Comparison of ENCODE assay signal across 17 cellular contexts in the genomic region with DNA sequence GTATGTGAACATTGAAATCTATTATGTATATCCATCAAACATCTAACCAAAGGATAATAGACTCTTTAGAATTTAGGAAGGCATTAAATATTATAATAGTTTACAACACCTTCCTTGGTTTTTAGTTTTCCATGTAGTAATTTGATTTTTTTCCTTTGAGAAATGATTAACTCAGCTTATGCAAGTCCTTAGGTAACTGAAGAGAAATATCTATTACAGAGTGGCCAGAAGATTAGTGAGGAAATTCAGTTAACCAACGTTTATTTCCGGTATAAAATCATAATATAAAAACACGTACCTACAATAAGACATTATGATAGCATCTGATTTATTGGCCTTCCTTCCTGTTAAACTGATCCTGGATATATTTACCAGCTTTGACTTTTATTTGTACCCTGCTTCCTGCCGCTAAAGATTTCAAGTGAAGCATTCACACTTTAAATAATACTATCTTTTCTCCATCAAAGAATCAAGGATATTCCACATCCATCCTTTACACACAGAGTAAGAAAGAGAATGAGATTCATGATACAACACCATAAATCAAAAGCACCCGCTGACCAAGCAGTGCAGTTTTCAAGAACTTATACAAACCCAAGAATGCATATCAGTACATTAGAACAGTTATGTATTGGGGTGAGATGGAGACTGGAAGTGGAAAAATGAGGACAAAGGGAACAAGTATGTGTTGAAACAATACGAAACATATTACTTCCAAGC. TPM values are rescaled to one million over a fixed set of nuclear protein-coding genes. Genes with fewer than 3 reads are reported as not detected.
DNase-seq lines count a peak whose midpoint lies in the region; ATAC-seq, FAIRE-seq and TF ChIP-seq lines count a peak whose summit lies in the region.
"Had no signal": no experiment of that assay in that cellular context is flagged by ENCODE, and none has a peak within 500 bp of the region (broad histone marks: within the 10 kb centered on the region; RNA-seq: fewer than 3 reads in every experiment).

No MANE protein-coding gene starts in this region.

- TF ChIP-seq EP300 in HepG2 (IDR thresholded peaks at IDR 0.05; ENCODE audit: low read depth in 2 of 2, low read length in 2 of 2) (no peak), HepG2 (CRISPR knock-in tag; IDR thresholded peaks at IDR 0.05; ENCODE audit: borderline replicate concordance) (no peak)

- H3K27ac ChIP-seq in liver (ENCODE audit: low read depth in 1 of 2, low read length in 2 of 2) (peak overlapping the region; percentile 59 to 70), HepG2 (ENCODE audit: extremely low read length, insufficient read depth, low read length) (no peak overlapping the region), right lobe of liver (no peak overlapping the region), caudate nucleus (ENCODE audit: low read depth, low read length) (no peak overlapping the region)
- H3K27ac ChIP-seq: KMS-11 had no signal

- H3K4me1 ChIP-seq in liver (ENCODE audit: control insufficient read depth in 4 of 4, insufficient read depth in 4 of 4, low read length in 3 of 4) (peaks cover 3 to 9% (median 5%) of the 10 kb centered on the region in 4 donors), HepG2 (ENCODE audit: insufficient read depth, low read length) (peaks cover 30% of the 10 kb centered on the region), right lobe of liver (peaks cover 0 to 9% (median 4%) of the 10 kb centered on the region in 4 donors)

- peaks cover 94% of the 10 kb centered on the region for H3K36me3 Mint-ChIP-seq in activated T-helper 17 cell treated with anti-CD3 and anti-CD28 coated beads, Interleukin-2, amount 50 U/mL, for 72 hours (ENCODE audit: low read depth)

- H3K27me3 Mint-ChIP-seq in activated T-helper 17 cell treated with anti-CD3 and anti-CD28 coated beads, Interleukin-2, amount 50 U/mL, for 72 hours = no peaks in the 10 kb centered on the region

- 43% methylated on average over 6 of the region's 6 CpGs for WGBS in liver
- 91% methylated on average over 6 of the region's 6 CpGs for WGBS in HepG2 (ENCODE audit: low lambda C conversion rate)
- 34% methylated on average over 6 of the region's 6 CpGs for WGBS in right lobe of liver (ENCODE audit: insufficient coverage, low coverage, low lambda C conversion rate, missing lambda C conversion rate)

- in situ Hi-C loops in HepG2 (cut with HindIII; ENCODE audit: extremely low pct_ligation_motif_present, low pct_unique_long_range_greater_than_20kb) = no loop called here

- H3K79me2 ChIP-seq in HepG2 (ENCODE audit: insufficient read depth, low read length) = no peaks in the 10 kb centered on the region

- BruUV-seq in HepG2 (replicated peaks; lab: Mats Ljungman, UMichigan) = no TSS peak

- no peaks in the 10 kb centered on the region for H3K27me3 ChIP-seq in liver (ENCODE audit: control insufficient read depth in 4 of 4, insufficient read depth in 4 of 4, low read length in 3 of 4)
- H3K27me3 ChIP-seq in HepG2 (ENCODE audit: control insufficient read depth in 1 of 2, insufficient read depth in 2 of 2, low read length in 2 of 2) = no peaks in the 10 kb centered on the region
- no peaks in the 10 kb centered on the region for H3K27me3 ChIP-seq in right lobe of liver
- H3K27me3 ChIP-seq: Peyer's patch had no signal

- no peak for DNase-seq in HepG2 (ENCODE audit: low spot score)
- DNase-seq in right lobe of liver = no peak
- DNase-seq in globus pallidus (ENCODE audit: low spot score) = no peak
- no peak for DNase-seq in midbrain (lab: John Stamatoyannopoulos, UW)
- no peak for DNase-seq in caudate nucleus (lab: John Stamatoyannopoulos, UW)
- DNase-seq: AML-193, NCI-H1105 treated with DMSO at 0.1 percent for 48 hours, NCI-H1930, NCI-H2171, NCI-H774, Peyer's patch, SHP77 treated with DMSO at 0.1 percent for 48 hours had no signal

- H3K36me3 ChIP-seq in liver (ENCODE audit: control insufficient read depth in 4 of 4, insufficient read depth in 3 of 4, low read depth in 1 of 4, low read length in 3 of 4) (peaks cover 0 to 30% (median 12%) of the 10 kb centered on the region in 4 donors), HepG2 (replicated peaks in 1 of 2; ENCODE audit: control insufficient read depth in 1 of 2, insufficient read depth in 2 of 2, low read length in 2 of 2) (peaks cover 1 to 15% of the 10 kb centered on the region in 2 experiments; a peak in 3 of 5 replicates), right lobe of liver (peaks cover 0 to 12% (median 0%) of the 10 kb centered on the region in 4 donors)

- CTCF ChIA-PET in HepG2 (lab: Yijun Ruan, JAX; ENCODE audit: low intra/inter-chr PET ratio, low total read pairs) = no interaction called here

- H3K9ac ChIP-seq in liver (ENCODE audit: low read depth in 1 of 2, low read length in 2 of 2) (no peak overlapping the region), HepG2 (ENCODE audit: insufficient read depth, low read depth, low read length) (no peak overlapping the region)
- H3K9ac ChIP-seq: KMS-11 had no signal

- no peak for TF ChIP-seq CTCF in liver (IDR thresholded peaks at IDR 0.05; ENCODE audit: low read depth, low read length, missing input control)
- TF ChIP-seq CTCF in HepG2 (CRISPR knock-in tag; IDR thresholded peaks at IDR 0.05) = no peak
- no peak for TF ChIP-seq CTCF in right lobe of liver (IDR thresholded peaks at IDR 0.05)

- no peaks in the 10 kb centered on the region for H4K20me1 ChIP-seq in HepG2 (ENCODE audit: insufficient read depth, low read length)

- H3K9me3 Mint-ChIP-seq in activated T-helper 17 cell treated with anti-CD3 and anti-CD28 coated beads, Interleukin-2, amount 50 U/mL, for 72 hours = no peaks in the 10 kb centered on the region

- no peak for TF ChIP-seq POLR2A in HepG2 (IDR thresholded peaks at IDR 0.05; ENCODE audit: insufficient read depth in 1 of 2, low read depth in 2 of 2, low read length in 2 of 2)
- TF ChIP-seq POLR2A in right lobe of liver (IDR thresholded peaks at IDR 0.05) = no peak

- H3K9me3 ChIP-seq in liver (ENCODE audit: control insufficient read depth in 4 of 4, low read length in 3 of 4) (no peaks in the 10 kb centered on the region), HepG2 (ENCODE audit: low read length) (no peaks in the 10 kb centered on the region), right lobe of liver (no peaks in the 10 kb centered on the region)
- H3K9me3 ChIP-seq: Peyer's patch had no signal

- no peak for FAIRE-seq in HepG2 (lab: Jason Lieb, UNC)
- FAIRE-seq: H54 had no signal

- peak overlapping the region; percentile 21 for H3K27ac Mint-ChIP-seq in activated T-helper 17 cell treated with anti-CD3 and anti-CD28 coated beads, Interleukin-2, amount 50 U/mL, for 72 hours

- ATAC-seq in HepG2 = no peak
- ATAC-seq in activated T-helper 17 cell treated with anti-CD3 and anti-CD28 coated beads, Interleukin-2, amount 50 U/mL, for 72 hours (replicated peaks) = no peak
- peak; percentile 27 to 66 (median 49) for ATAC-seq in right lobe of liver
- no peak for ATAC-seq in GM21528 (IDR thresholded peaks at IDR 0.05; ENCODE audit: low FRiP score, unreplicated experiment)

- no peak overlapping the region for H2AFZ ChIP-seq in HepG2 (ENCODE audit: low read length)

- intact Hi-C loops in HepG2 (cut with micrococcal nuclease; ENCODE audit: unreplicated experiment) = no loop called here
- intact Hi-C loops in right lobe of liver (cut with DNase I) = no loop called here

- no peak overlapping the region for H3K4me3 ChIP-seq in liver (ENCODE audit: low read depth in 1 of 3, low read length in 3 of 3)
- H3K4me3 ChIP-seq in HepG2 (replicated peaks in 1 of 3; ENCODE audit: insufficient read depth in 1 of 3, low read depth in 2 of 3, low read length in 3 of 3) = no peak overlapping the region
- H3K4me3 ChIP-seq in right lobe of liver = no peak overlapping the region
- H3K4me3 ChIP-seq: Peyer's patch had no signal

- POLR2A ChIA-PET in HepG2 (lab: Yijun Ruan, JAX) = no interaction called here

- H3K4me3 Mint-ChIP-seq in activated T-helper 17 cell treated with anti-CD3 and anti-CD28 coated beads, Interleukin-2, amount 50 U/mL, for 72 hours = no peak overlapping the region

- H3K4me2 ChIP-seq in HepG2 (ENCODE audit: low read depth, low read length) = no peak overlapping the region
- H3K4me2 ChIP-seq: KMS-11 had no signal

- TF ChIP-seq RAD21 in liver (IDR thresholded peaks at IDR 0.05) (no peak), HepG2 (CRISPR knock-in tag; IDR thresholded peaks at IDR 0.05) (no peak)

- peaks cover 14% of the 10 kb centered on the region for H3K4me1 Mint-ChIP-seq in activated T-helper 17 cell treated with anti-CD3 and anti-CD28 coated beads, Interleukin-2, amount 50 U/mL, for 72 hours

TF ChIP-seq in liver, 16 proteins besides CTCF, POLR2A, EP300 and RAD21 (continues in another document):
- TF ChIP-seq NR2F2 (IDR thresholded peaks at IDR 0.05) = peak; percentile 4

TF ChIP-seq in HepG2, 621 proteins besides CTCF, POLR2A, EP300 and RAD21 (continues in another document):
- no peak for TF ChIP-seq ZNF790 (CRISPR knock-in tag; IDR thresholded peaks at IDR 0.05; ENCODE audit: borderline replicate concordance)

RNA-seq across cellular contexts. Expression of a gene that starts 31.8 kb away (rescaled TPM):
- 10 to 100 TPM in 1 of 2 donors, 1 to 10 TPM in 1; 9.0 to 18.7 TPM for total RNA-seq in liver
- polyA plus RNA-seq in liver = 10 to 100 TPM in 1 of 2 donors, 1 to 10 TPM in 1; 5.9 to 10.0 TPM
- total RNA-seq in HepG2 (2016; rRNA removed; fragmentation: Illumina TruSeq; extraction: Trizol) = 4.6 and 8.3 TPM in 2 replicates
- total RNA-seq in HepG2 (2016; cell fraction: cytosol; rRNA removed; fragmentation: Illumina TruSeq; extraction: Trizol; ENCODE audit: low read depth) = 0.40 and 0.97 TPM in 2 replicates
- total RNA-seq in HepG2 (2016; cell fraction: insoluble cytoplasmic fraction; rRNA removed; fragmentation: Illumina TruSeq; extraction: Trizol) = 5.0 and 8.5 TPM in 2 replicates
- 3.6 and 3.7 TPM in 2 replicates for total RNA-seq in HepG2 (2016; cell fraction: membrane; rRNA removed; fragmentation: Illumina TruSeq; extraction: Trizol)
- 9.1 and 9.6 TPM in 2 replicates for total RNA-seq in HepG2 (2016; cell fraction: nucleus; rRNA removed; fragmentation: Illumina TruSeq; extraction: Trizol)
- 12.3 and 13.6 TPM in 2 replicates for polyA plus RNA-seq in HepG2 (2011; rRNA removed)
- 10.7 and 16.3 TPM in 2 replicates for polyA plus RNA-seq in HepG2 (2011; cell fraction: cytosol; rRNA removed)
- polyA plus RNA-seq in HepG2 (2011; cell fraction: nucleus; rRNA removed) = 2.4 and 3.8 TPM in 2 replicates
- polyA plus RNA-seq in HepG2 (2012) = 5.7 and 5.9 TPM in 2 replicates
- polyA plus RNA-seq in HepG2 (2016; cell fraction: cytosol; fragmentation: Illumina TruSeq; extraction: Trizol; ENCODE audit: low read depth) = 0.66 and 0.90 TPM in 2 replicates
- polyA plus RNA-seq in HepG2 (2016; cell fraction: insoluble cytoplasmic fraction; fragmentation: Illumina TruSeq; extraction: Trizol; ENCODE audit: low read depth) = 5.5 and 5.8 TPM in 2 replicates
- polyA plus RNA-seq in HepG2 (2016; cell fraction: membrane; fragmentation: Illumina TruSeq; extraction: Trizol; ENCODE audit: low read depth) = 1.6 and 2.1 TPM in 2 replicates
- polyA plus RNA-seq in HepG2 (2016; cell fraction: nucleus; fragmentation: Illumina TruSeq; extraction: Trizol; ENCODE audit: insufficient read depth, low read depth) = 10.9 and 12.9 TPM in 2 replicates
- 1.3 and 28.5 TPM in 2 replicates for polyA minus RNA-seq in HepG2 (2011; rRNA and poly(A)+ RNA removed; ENCODE audit: low replicate concordance)
- polyA minus RNA-seq in HepG2 (2011; cell fraction: cytosol; rRNA and poly(A)+ RNA removed) = 8.1 and 10.8 TPM in 2 replicates
- 4.8 and 6.0 TPM in 2 replicates for polyA minus RNA-seq in HepG2 (2011; cell fraction: nucleus; rRNA and poly(A)+ RNA removed)
- 10 to 100 TPM in 1 of 2 donors, 1 to 10 TPM in 1; 9.4 to 33.4 TPM for total RNA-seq in activated T-helper 17 cell treated with anti-CD3 and anti-CD28 coated beads, Interleukin-2, amount 50 U/mL, for 72 hours
- 10 to 100 TPM in 5 of 6 experiments, 1 to 10 TPM in 1; 3.5 to 18.4 (median 11.4) TPM for total RNA-seq in right lobe of liver

Comparison
In these comparisons a context has a peak if more than half of its experiments do, and no peak if none do; other contexts are left out.
1. H3K27ac ChIP-seq: peak in liver (2 of 2); none in HepG2 (single experiment), right lobe of liver (0 of 3) and caudate nucleus (single experiment).
2. ATAC-seq: peak in right lobe of liver (4 of 4); none in HepG2 (single experiment), activated T-helper 17 cell treated with anti-CD3 and anti-CD28 coated beads, Interleukin-2, amount 50 U/mL, for 72 hours (single experiment) and GM21528 (single experiment).